ENCODE assay signal across 1 cellular context in genomic region chr10:113020838-113021237, GRCh38.
TF ChIP-seq lines count a peak whose summit lies in the region.

No MANE protein-coding gene starts in this region.

TF ChIP-seq in liver, 16 proteins besides CTCF, POLR2A, EP300 and RAD21 (continued from another document):
- TF ChIP-seq, protein P1, sequence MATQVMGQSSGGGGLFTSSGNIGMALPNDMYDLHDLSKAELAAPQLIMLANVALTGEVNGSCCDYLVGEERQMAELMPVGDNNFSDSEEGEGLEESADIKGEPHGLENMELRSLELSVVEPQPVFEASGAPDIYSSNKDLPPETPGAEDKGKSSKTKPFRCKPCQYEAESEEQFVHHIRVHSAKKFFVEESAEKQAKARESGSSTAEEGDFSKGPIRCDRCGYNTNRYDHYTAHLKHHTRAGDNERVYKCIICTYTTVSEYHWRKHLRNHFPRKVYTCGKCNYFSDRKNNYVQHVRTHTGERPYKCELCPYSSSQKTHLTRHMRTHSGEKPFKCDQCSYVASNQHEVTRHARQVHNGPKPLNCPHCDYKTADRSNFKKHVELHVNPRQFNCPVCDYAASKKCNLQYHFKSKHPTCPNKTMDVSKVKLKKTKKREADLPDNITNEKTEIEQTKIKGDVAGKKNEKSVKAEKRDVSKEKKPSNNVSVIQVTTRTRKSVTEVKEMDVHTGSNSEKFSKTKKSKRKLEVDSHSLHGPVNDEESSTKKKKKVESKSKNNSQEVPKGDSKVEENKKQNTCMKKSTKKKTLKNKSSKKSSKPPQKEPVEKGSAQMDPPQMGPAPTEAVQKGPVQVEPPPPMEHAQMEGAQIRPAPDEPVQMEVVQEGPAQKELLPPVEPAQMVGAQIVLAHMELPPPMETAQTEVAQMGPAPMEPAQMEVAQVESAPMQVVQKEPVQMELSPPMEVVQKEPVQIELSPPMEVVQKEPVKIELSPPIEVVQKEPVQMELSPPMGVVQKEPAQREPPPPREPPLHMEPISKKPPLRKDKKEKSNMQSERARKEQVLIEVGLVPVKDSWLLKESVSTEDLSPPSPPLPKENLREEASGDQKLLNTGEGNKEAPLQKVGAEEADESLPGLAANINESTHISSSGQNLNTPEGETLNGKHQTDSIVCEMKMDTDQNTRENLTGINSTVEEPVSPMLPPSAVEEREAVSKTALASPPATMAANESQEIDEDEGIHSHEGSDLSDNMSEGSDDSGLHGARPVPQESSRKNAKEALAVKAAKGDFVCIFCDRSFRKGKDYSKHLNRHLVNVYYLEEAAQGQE (IDR thresholded peaks at IDR 0.05) = peak; percentile 39
- TF ChIP-seq MAX (IDR thresholded peaks at IDR 0.05) (peak; percentile 92), ATF3 (IDR thresholded peaks at IDR 0.05) (peak; percentile 39), SP1 (IDR thresholded peaks at IDR 0.05) (peak; percentile 58), FOXA2 (IDR thresholded peaks at IDR 0.05) (no peak)
TF ChIP-seq in liver: peak in this region for 11.
